In genomic region chr19:47152632-47153031, GRCh38 we compare ENCODE assay signal across 12 cellular contexts. TPM values are rescaled to one million over a fixed set of nuclear protein-coding genes. Genes with fewer than 3 reads are reported as not detected.
DNase-seq lines count a peak whose midpoint lies in the region; ATAC-seq, FAIRE-seq and TF ChIP-seq lines count a peak whose summit lies in the region.
"Had no signal": no experiment of that assay in that cellular context is flagged by ENCODE, and none has a peak within 500 bp of the region (broad histone marks: within the 10 kb centered on the region; RNA-seq: fewer than 3 reads in every experiment).

No MANE protein-coding gene starts in this region.

- H3K27ac ChIP-seq in SK-N-SH (ENCODE audit: low read depth in 2 of 2, low read length in 1 of 2) (peak overlapping the region in 1 of 2 experiments; percentile 50; a peak in 1 of 4 replicates), keratinocyte (ENCODE audit: control insufficient read depth, insufficient read depth, low read length) (peak overlapping the region; percentile 68), stomach (peak overlapping the region in 4 of 5 donors; percentile 39 to 72 (median 60))
- H3K27ac ChIP-seq: brain microvascular endothelial cell, tibial artery had no signal

- H3K36me3 ChIP-seq in SK-N-SH (replicated peaks in 1 of 2; ENCODE audit: control insufficient read depth in 1 of 2, insufficient read depth in 2 of 2, low read length in 1 of 2), result peaks cover 41 to 53% of the 10 kb centered on the region in 2 experiments
- peaks cover 17 to 26% of the 10 kb centered on the region in 2 experiments for H3K36me3 ChIP-seq in keratinocyte (ENCODE audit: control insufficient read depth in 2 of 2, extremely low read depth in 1 of 2, insufficient read depth in 2 of 2, low read length in 2 of 2)
- H3K36me3 ChIP-seq in stomach, result peaks cover 38 to 81% (median 72%) of the 10 kb centered on the region in 4 donors

- H3K4me3 ChIP-seq in SK-N-SH (ENCODE audit: low read depth in 2 of 2, low read length in 1 of 2) (no peak overlapping the region), keratinocyte (ENCODE audit: control insufficient read depth in 2 of 3, extremely low read depth in 1 of 3, insufficient read depth in 2 of 3, low read depth in 1 of 3, low read length in 3 of 3) (no peak overlapping the region), stomach (no peak overlapping the region)
- H3K4me3 ChIP-seq: tibial artery had no signal

- POLR2A ChIA-PET in SK-N-SH (lab: Yijun Ruan, JAX), result no interaction called here
- POLR2A ChIA-PET in activated CD4-positive, alpha-beta T cell treated with anti-CD3 and anti-CD28 coated beads for 36 hours (lab: Charles Lee), result no interaction called here

- H3K27ac Mint-ChIP-seq in activated CD4-positive, alpha-beta T cell treated with anti-CD3 and anti-CD28 coated beads, Interleukin-2, amount 10 ng/mL, durations not matched to agents 24 days and 14 days, result peak overlapping the region; percentile 39
- no peak overlapping the region for H3K27ac Mint-ChIP-seq in activated CD4-positive, alpha-beta T cell treated with anti-CD3 and anti-CD28 coated beads for 36 hours
- H3K27ac Mint-ChIP-seq: activated B cell treated with CpG ODN at 0.5 μM for 24 hours had no signal

- CTCF ChIA-PET in SK-N-SH (lab: Yijun Ruan, JAX), result interaction anchor here (10.9 kb wide), 1 partner anchor 93 kb away, joined by 132 read pairs; no protein-coding TSS in a partner anchor
- CTCF ChIA-PET in activated CD4-positive, alpha-beta T cell treated with anti-CD3 and anti-CD28 coated beads for 36 hours (lab: Charles Lee), result interaction anchor here (0.7 to 1.0 kb wide), 5 partner anchors 15 to 373 kb away, joined by 3 to 5 read pairs (median 3); no protein-coding TSS in a partner anchor

- H4K20me1 ChIP-seq in SK-N-SH (ENCODE audit: insufficient read depth), result no peaks in the 10 kb centered on the region; the same call in 1 of the 2 replicates
- peaks cover 8% of the 10 kb centered on the region for H4K20me1 ChIP-seq in keratinocyte (ENCODE audit: control insufficient read depth, extremely low read depth, insufficient read depth, low read length)

- dilution Hi-C loops in keratinocyte (cut with MboI; ENCODE audit: extremely low pct_ligation_motif_present, low sequenced_read_pairs), result no loop called here

- no peak overlapping the region for H3K4me3 Mint-ChIP-seq in activated CD4-positive, alpha-beta T cell treated with anti-CD3 and anti-CD28 coated beads, Interleukin-2, amount 10 ng/mL, durations not matched to agents 24 days and 14 days
- H3K4me3 Mint-ChIP-seq in activated CD4-positive, alpha-beta T cell treated with anti-CD3 and anti-CD28 coated beads for 36 hours, result no peak overlapping the region
- H3K4me3 Mint-ChIP-seq: activated B cell treated with CpG ODN at 0.5 μM for 24 hours had no signal

- TF ChIP-seq CTCF in SK-N-SH (IDR thresholded peaks at IDR 0.05) (no peak), keratinocyte (optimal IDR thresholded peaks at IDR 0.05 in 1 of 3, IDR thresholded peaks at IDR 0.05 in 1 of 3, conservative IDR thresholded peaks at IDR 0.05 in 1 of 3; ENCODE audit: extremely low read depth in 1 of 3, insufficient read depth in 2 of 3, low read length in 3 of 3) (no peak), stomach (IDR thresholded peaks at IDR 0.05) (no peak)

- no peak for TF ChIP-seq RAD21 in SK-N-SH (IDR thresholded peaks at IDR 0.05; ENCODE audit: low read length)

- H3K79me2 ChIP-seq in SK-N-SH (ENCODE audit: insufficient read depth) (peaks cover 90% of the 10 kb centered on the region), keratinocyte (ENCODE audit: control insufficient read depth, insufficient read depth, low read length) (peaks cover 22% of the 10 kb centered on the region)

- H3K4me2 ChIP-seq in SK-N-SH, result no peak overlapping the region
- peak overlapping the region; percentile 60 for H3K4me2 ChIP-seq in keratinocyte (ENCODE audit: control insufficient read depth, extremely low read depth, insufficient read depth, low read depth, low read length)

- H3K27me3 Mint-ChIP-seq in activated CD4-positive, alpha-beta T cell treated with anti-CD3 and anti-CD28 coated beads, Interleukin-2, amount 10 ng/mL, durations not matched to agents 24 days and 14 days, result no peaks in the 10 kb centered on the region
- no peaks in the 10 kb centered on the region for H3K27me3 Mint-ChIP-seq in activated CD4-positive, alpha-beta T cell treated with anti-CD3 and anti-CD28 coated beads for 36 hours
- H3K27me3 Mint-ChIP-seq: activated B cell treated with CpG ODN at 0.5 μM for 24 hours had no signal

- H3K36me3 Mint-ChIP-seq in activated CD4-positive, alpha-beta T cell treated with anti-CD3 and anti-CD28 coated beads, Interleukin-2, amount 10 ng/mL, durations not matched to agents 24 days and 14 days (ENCODE audit: low read depth), result peaks cover 70% of the 10 kb centered on the region
- H3K36me3 Mint-ChIP-seq in activated CD4-positive, alpha-beta T cell treated with anti-CD3 and anti-CD28 coated beads for 36 hours (ENCODE audit: low read depth), result peaks cover 82% of the 10 kb centered on the region

- peaks cover 48% of the 10 kb centered on the region for H3K4me1 Mint-ChIP-seq in activated CD4-positive, alpha-beta T cell treated with anti-CD3 and anti-CD28 coated beads, Interleukin-2, amount 10 ng/mL, durations not matched to agents 24 days and 14 days
- H3K4me1 Mint-ChIP-seq in activated CD4-positive, alpha-beta T cell treated with anti-CD3 and anti-CD28 coated beads for 36 hours, result peaks cover 58% of the 10 kb centered on the region

- 98% methylated on average over 2 of the region's 2 CpGs for WGBS in SK-N-SH (ENCODE audit: low lambda C conversion rate)
- WGBS in stomach, 5 donors, result 28 to 49% (median 33%) methylated on average over 2 of the region's 2 CpGs

- TF ChIP-seq POLR2A in stomach (IDR thresholded peaks at IDR 0.05), result no peak

- H3K9me1 ChIP-seq in keratinocyte (ENCODE audit: control insufficient read depth, extremely low read depth, insufficient read depth, low read length), result no peaks in the 10 kb centered on the region

- H3K4me1 ChIP-seq in SK-N-SH (ENCODE audit: control insufficient read depth in 1 of 2, insufficient read depth in 2 of 2, low read depth in 1 of 2, low read length in 1 of 2) (peaks cover 0 to 5% of the 10 kb centered on the region in 2 experiments; a peak in 3 of 4 replicates), keratinocyte (ENCODE audit: control insufficient read depth, extremely low read depth, insufficient read depth, low read length) (peaks cover 31% of the 10 kb centered on the region), stomach (peaks cover 51 to 74% (median 61%) of the 10 kb centered on the region in 4 donors)

- H3K9ac ChIP-seq in SK-N-SH, result no peak overlapping the region
- no peak overlapping the region for H3K9ac ChIP-seq in keratinocyte (ENCODE audit: control insufficient read depth, extremely low read depth, insufficient read depth, low read length)

- FAIRE-seq in keratinocyte (lab: Jason Lieb, UNC), result peak; percentile 86

- H3K9me3 ChIP-seq in SK-N-SH, result no peaks in the 10 kb centered on the region
- no peaks in the 10 kb centered on the region for H3K9me3 ChIP-seq in keratinocyte (ENCODE audit: control insufficient read depth, low read depth, low read length)
- H3K9me3 ChIP-seq in stomach, result no peaks in the 10 kb centered on the region
- H3K9me3 ChIP-seq: tibial artery had no signal

- peaks cover 3% of the 10 kb centered on the region for H3F3A ChIP-seq in SK-N-SH (replicated peaks; ENCODE audit: insufficient read depth)

- no peak for ATAC-seq in activated CD4-positive, alpha-beta T cell treated with anti-CD3 and anti-CD28 coated beads for 36 hours

- TF ChIP-seq EP300 in SK-N-SH (IDR thresholded peaks at IDR 0.05; ENCODE audit: borderline replicate concordance in 1 of 2, low read depth in 1 of 2, low read length in 1 of 2) (no peak), stomach (IDR thresholded peaks at IDR 0.05) (no peak)

- no peak for DNase-seq in activated CD4-positive, alpha-beta T cell treated with anti-CD3 and anti-CD28 coated beads, Interleukin-2, amount 10 ng/mL, durations not matched to agents 24 days and 14 days
- no peak for DNase-seq in activated CD4-positive, alpha-beta T cell treated with anti-CD3 and anti-CD28 coated beads for 48 hours
- no peak for DNase-seq in SK-N-SH
- no peak for DNase-seq in keratinocyte (ENCODE audit: low read depth, low spot score)
- DNase-seq in stomach, result no peak
- no peak for DNase-seq in activated CD4-positive, alpha-beta T cell treated with anti-CD3 and anti-CD28 coated beads for 36 hours
- no peak for DNase-seq in GF-D8 (lab: John Stamatoyannopoulos, UW)
- DNase-seq in midbrain (lab: John Stamatoyannopoulos, UW), result no peak
- DNase-seq: activated B cell treated with CpG ODN at 0.5 μM for 24 hours, brain microvascular endothelial cell, MM.1S, tibial artery had no signal

- no peak overlapping the region for H2AFZ ChIP-seq in SK-N-SH (ENCODE audit: low read depth)
- H2AFZ ChIP-seq in keratinocyte (ENCODE audit: control insufficient read depth, low read length), result no peak overlapping the region

- no peaks in the 10 kb centered on the region for H3K9me3 Mint-ChIP-seq in activated CD4-positive, alpha-beta T cell treated with anti-CD3 and anti-CD28 coated beads, Interleukin-2, amount 10 ng/mL, durations not matched to agents 24 days and 14 days
- H3K9me3 Mint-ChIP-seq in activated CD4-positive, alpha-beta T cell treated with anti-CD3 and anti-CD28 coated beads for 36 hours (ENCODE audit: low read depth), result no peaks in the 10 kb centered on the region
- H3K9me3 Mint-ChIP-seq: activated B cell treated with CpG ODN at 0.5 μM for 24 hours had no signal

- intact Hi-C loops in activated CD4-positive, alpha-beta T cell treated with anti-CD3 and anti-CD28 coated beads, Interleukin-2, amount 10 ng/mL, durations not matched to agents 24 days and 14 days (cut with micrococcal nuclease), result no loop called here
- intact Hi-C loops in stomach (cut with DNase I; ENCODE audit: low total_unique reads), result loop anchor here (10.0 kb wide), 1 partner anchor 52 kb away; no protein-coding TSS in a partner anchor
- intact Hi-C loops in activated CD4-positive, alpha-beta T cell treated with anti-CD3 and anti-CD28 coated beads for 36 hours (cut with DNase I, micrococcal nuclease), result no loop called here

- no peaks in the 10 kb centered on the region for H3K9me2 ChIP-seq in SK-N-SH

- H3K27me3 ChIP-seq in SK-N-SH (ENCODE audit: insufficient read depth) (no peaks in the 10 kb centered on the region), keratinocyte (ENCODE audit: control insufficient read depth, extremely low read depth, insufficient read depth, low read length) (no peaks in the 10 kb centered on the region), stomach (no peaks in the 10 kb centered on the region)
- H3K27me3 ChIP-seq: brain microvascular endothelial cell, tibial artery had no signal

RNA-seq across cellular contexts. Expression of gene SAE1, which starts 22.0 kb away (rescaled TPM):
- 147 and 151 TPM in 2 replicates for total RNA-seq in activated CD4-positive, alpha-beta T cell treated with anti-CD3 and anti-CD28 coated beads, Interleukin-2, amount 10 ng/mL, durations not matched to agents 24 days and 14 days
- 123 and 126 TPM in 2 replicates for polyA plus RNA-seq in SK-N-SH (2012; rRNA removed)
- 137 and 140 TPM in 2 replicates for polyA plus RNA-seq in SK-N-SH (2012; cell fraction: cytosol; rRNA removed)
- polyA plus RNA-seq in SK-N-SH (2012; cell fraction: nucleus; rRNA removed), result 44.7 and 62.7 TPM in 2 replicates
- 58.7 to 107 TPM (median 102 TPM) in 3 replicates for polyA plus RNA-seq in keratinocyte
- 22.6 TPM for polyA plus RNA-seq in keratinocyte (2011; ENCODE audit: low read depth)
- polyA plus RNA-seq in keratinocyte (2011; cell fraction: cytosol; rRNA removed), result 78.1 and 80.2 TPM in 2 replicates
- 51.1 and 61.4 TPM in 2 replicates for polyA plus RNA-seq in keratinocyte (2011; cell fraction: nucleus; rRNA removed)
- polyA plus RNA-seq in keratinocyte (2012; ENCODE audit: low replicate concordance), result 47.7 and 86.4 TPM in 2 replicates
- polyA minus RNA-seq in keratinocyte, result 41.4 to 55.0 TPM (median 42.4 TPM) in 3 replicates
- 32.4 TPM for polyA minus RNA-seq in keratinocyte (2011; cell fraction: cytosol; rRNA and poly(A)+ RNA removed)
- polyA minus RNA-seq in keratinocyte (2011; cell fraction: nucleus; rRNA and poly(A)+ RNA removed), result 11.6 and 20.2 TPM in 2 replicates
- 100 to 1,000 TPM in 1 of 5 donors, 10 to 100 TPM in 4; 16.2 to 373 (median 38.7) TPM for total RNA-seq in stomach
- polyA plus RNA-seq in stomach, result 10 to 100 TPM; 37.8 to 53.9 (median 48.4) TPM
- total RNA-seq in activated CD4-positive, alpha-beta T cell treated with anti-CD3 and anti-CD28 coated beads for 36 hours, result 100 to 1,000 TPM; 143 to 156 TPM

RNA-seq across cellular contexts. Expression of gene ZC3H4, which starts 39.1 kb away (rescaled TPM):
- 97.3 and 103 TPM in 2 replicates for total RNA-seq in activated CD4-positive, alpha-beta T cell treated with anti-CD3 and anti-CD28 coated beads, Interleukin-2, amount 10 ng/mL, durations not matched to agents 24 days and 14 days
- polyA plus RNA-seq in SK-N-SH (2012; rRNA removed), result 3.9 and 7.6 TPM in 2 replicates
- polyA plus RNA-seq in SK-N-SH (2012; cell fraction: cytosol; rRNA removed), result 4.6 and 5.7 TPM in 2 replicates
- polyA plus RNA-seq in SK-N-SH (2012; cell fraction: nucleus; rRNA removed), result 14.8 and 20.3 TPM in 2 replicates
- 2.9 to 12.6 TPM (median 5.6 TPM) in 3 replicates for polyA plus RNA-seq in keratinocyte
- polyA plus RNA-seq in keratinocyte (2011; ENCODE audit: low read depth), result 14.6 TPM
- 5.8 and 6.6 TPM in 2 replicates for polyA plus RNA-seq in keratinocyte (2011; cell fraction: cytosol; rRNA removed)
- 21.0 and 21.7 TPM in 2 replicates for polyA plus RNA-seq in keratinocyte (2011; cell fraction: nucleus; rRNA removed)
- polyA plus RNA-seq in keratinocyte (2012; ENCODE audit: low replicate concordance), result 11.7 and 33.6 TPM in 2 replicates
- 4.5 to 37.4 TPM (median 8.4 TPM) in 3 replicates for polyA minus RNA-seq in keratinocyte
- 13.8 TPM for polyA minus RNA-seq in keratinocyte (2011; cell fraction: cytosol; rRNA and poly(A)+ RNA removed)
- polyA minus RNA-seq in keratinocyte (2011; cell fraction: nucleus; rRNA and poly(A)+ RNA removed), result 13.6 and 27.9 TPM in 2 replicates
- total RNA-seq in stomach, result 10 to 100 TPM; 14.7 to 78.5 (median 38.8) TPM
- polyA plus RNA-seq in stomach, result 1 to 10 TPM; 4.7 to 8.5 (median 5.7) TPM
- total RNA-seq in activated CD4-positive, alpha-beta T cell treated with anti-CD3 and anti-CD28 coated beads for 36 hours, result 100 to 1,000 TPM in 1 of 2 experiments, 10 to 100 TPM in 1; 88.6 to 128 TPM
